ENCODE assay signal across 11 cellular contexts in genomic region chr13:105991622-105992254, GRCh38.
DNase-seq lines count a peak whose midpoint lies in the region; FAIRE-seq lines count a peak whose summit lies in the region.
"Had no signal": no experiment of that assay in that cellular context is flagged by ENCODE, and none has a peak within 500 bp of the region (broad histone marks: within the 10 kb centered on the region; RNA-seq: fewer than 3 reads in every experiment).

No MANE protein-coding gene starts in this region.

- DNase-seq in H4 (ENCODE audit: low spot score) = peak; percentile 91
- peak; percentile 56 for DNase-seq in RCC 7860 (ENCODE audit: low spot score)
- peak; percentile 23 for DNase-seq in fibroblast of the conjunctiva (ENCODE audit: low read depth)
- peak; percentile 91 for DNase-seq in renal cortical epithelial cell (ENCODE audit: low read depth)
- DNase-seq in NCI-H1930 (lab: John Stamatoyannopoulos, UW) = no peak
- no peak for DNase-seq in dermis blood vessel endothelial cell
- DNase-seq in NCI-H510A treated with DMSO at 0.1 percent for 48 hours (lab: John Stamatoyannopoulos, UW) = no peak
- no peak for DNase-seq in activated gamma-delta T cell treated with Interleukin-2 at 50 U/mL for 16 hours
- DNase-seq: activated CD4-positive, alpha-beta T cell treated with anti-CD3 and anti-CD28 coated beads for 4 hours; small intestine had no signal

- FAIRE-seq in RCC 7860 (lab: Jason Lieb, UNC) = no peak
- FAIRE-seq: G401.6, small intestine had no signal

Comparison
In these comparisons a context has a peak if more than half of its experiments do, and no peak if none do; other contexts are left out.
1. DNase-seq: peak in H4 (single experiment), RCC 7860 (single experiment), fibroblast of the conjunctiva (single experiment) and renal cortical epithelial cell (single experiment); none in NCI-H1930 (0 of 2), dermis blood vessel endothelial cell (single experiment), NCI-H510A treated with DMSO at 0.1 percent for 48 hours (single experiment) and activated gamma-delta T cell treated with Interleukin-2 at 50 U/mL for 16 hours (single experiment).